ENCODE assay signal across 21 cellular contexts in genomic region chr12:119011231-119011630, GRCh38. TPM values are rescaled to one million over a fixed set of nuclear protein-coding genes. Genes with fewer than 3 reads are reported as not detected.
"Had no signal": no experiment of that assay in that cellular context is flagged by ENCODE, and none has a peak within 500 bp of the region (broad histone marks: within the 10 kb centered on the region; RNA-seq: fewer than 3 reads in every experiment).

No MANE protein-coding gene starts in this region.

- H3K4me3 Mint-ChIP-seq: naive thymus-derived CD8-positive, alpha-beta T cell; stimulated activated effector memory CD8-positive, alpha-beta T cell treated with anti-CD3 and anti-CD28 coated beads, Interleukin-12 subunit alpha, Interleukin-12 subunit beta, amount 100 ng/mL, for 72 hours; stimulated activated naive CD8-positive, alpha-beta T cell treated with anti-CD3 and anti-CD28 coated beads, Interleukin-15, Interleukin-2, amounts not matched to agents 100 ng/mL and 50 ng/mL, for 24 hours had no signal

- H3K27me3 ChIP-seq: right lobe of liver, upper lobe of left lung, uterus had no signal

- H3K9me3 ChIP-seq: mucosa of descending colon, neutrophil, psoas muscle, right lobe of liver had no signal

- H3K4me1 Mint-ChIP-seq: stimulated activated effector memory CD8-positive, alpha-beta T cell treated with anti-CD3 and anti-CD28 coated beads, Interleukin-12 subunit alpha, Interleukin-12 subunit beta, amount 100 ng/mL, for 72 hours had no signal

- H3K4me3 ChIP-seq: heart left ventricle, mucosa of descending colon, psoas muscle, right lobe of liver, tibial artery, upper lobe of left lung, uterus had no signal

- H3K36me3 ChIP-seq: heart left ventricle, neutrophil, right lobe of liver, tibial artery, upper lobe of left lung, uterus had no signal

- DNase-seq: effector CD4-positive, alpha-beta T cell; foreskin melanocyte; heart left ventricle; hippocampal formation; kidney glomerular epithelial cell; mammary epithelial cell; mucosa of descending colon; naive thymus-derived CD8-positive, alpha-beta T cell; psoas muscle; retina; right lobe of liver; stimulated activated CD4-positive, alpha-beta T cell treated with anti-CD3 and anti-CD28 coated beads, Interleukin-4, amount 100 ng/mL, for 1 hour; stimulated activated CD8-positive, alpha-beta memory T cell treated with anti-CD3 and anti-CD28 coated beads, Interleukin-4, amount 100 ng/mL, for 48 hours; tibial artery; upper lobe of left lung; uterus had no signal

- H3K36me3 Mint-ChIP-seq: stimulated activated effector memory CD8-positive, alpha-beta T cell treated with anti-CD3 and anti-CD28 coated beads, Interleukin-12 subunit alpha, Interleukin-12 subunit beta, amount 100 ng/mL, for 72 hours had no signal

- H3K27ac ChIP-seq: heart left ventricle, neutrophil, psoas muscle, right lobe of liver, tibial artery, upper lobe of left lung, uterus had no signal

- H3K4me1 ChIP-seq: heart left ventricle, psoas muscle, right lobe of liver, tibial artery, upper lobe of left lung, uterus had no signal

- H3K27ac Mint-ChIP-seq: naive thymus-derived CD8-positive, alpha-beta T cell; stimulated activated effector memory CD8-positive, alpha-beta T cell treated with anti-CD3 and anti-CD28 coated beads, Interleukin-12 subunit alpha, Interleukin-12 subunit beta, amount 100 ng/mL, for 72 hours; stimulated activated naive CD8-positive, alpha-beta T cell treated with anti-CD3 and anti-CD28 coated beads, Interleukin-15, Interleukin-2, amounts not matched to agents 100 ng/mL and 50 ng/mL, for 24 hours had no signal

RNA-seq across cellular contexts. Expression of gene SRRM4, which starts 29.9 kb away (rescaled TPM):
- total RNA-seq: dermis microvascular lymphatic vessel endothelial cell; mammary epithelial cell; naive thymus-derived CD8-positive, alpha-beta T cell; osteoblast; right lobe of liver had no signal
- polyA plus RNA-seq: mammary epithelial cell; naive thymus-derived CD8-positive, alpha-beta T cell had no signal
